In genomic region chr10:35942052-35942451, GRCh38 we compare ENCODE assay signal across 20 cellular contexts.
A peak's percentile ranks its signal among the peaks of the same experiment; 100 is the strongest.
DNase-seq lines count a peak whose midpoint lies in the region; ATAC-seq, FAIRE-seq and TF ChIP-seq lines count a peak whose summit lies in the region.
"Had no signal": no experiment of that assay in that cellular context is flagged by ENCODE, and none has a peak within 500 bp of the region (broad histone marks: within the 10 kb centered on the region; RNA-seq: fewer than 3 reads in every experiment).

No MANE protein-coding gene starts in this region.

- TF ChIP-seq CTCF in bronchial epithelial cell (IDR thresholded peaks at IDR 0.05; ENCODE audit: insufficient read depth, low read length, severe bottlenecking) (no peak), GM13977 (IDR thresholded peaks at IDR 0.05; ENCODE audit: extremely low read depth, insufficient read depth, missing control alignments) (no peak)

- no peak overlapping the region for H3K4me3 Mint-ChIP-seq in activated CD8-positive, alpha-beta memory T cell treated with anti-CD3 and anti-CD28 coated beads, Interleukin-2, amount 10 ng/mL, durations not matched to agents 7 days and 5 days

- H3K36me3 ChIP-seq in bronchial epithelial cell (ENCODE audit: control insufficient read depth, insufficient read depth, low read length): no peaks in the 10 kb centered on the region

- DNase-seq in NCI-H748 (lab: John Stamatoyannopoulos, UW; ENCODE audit: unreplicated experiment) (peak; percentile 1), NCI-H748 treated with DMSO at 0.1 percent for 48 hours (lab: John Stamatoyannopoulos, UW) (no peak), DMS 273 treated with DMSO at 0.1 percent for 48 hours (lab: John Stamatoyannopoulos, UW) (peak; percentile 19), bronchial epithelial cell (ENCODE audit: low read depth) (no peak), kidney tubule cell (ENCODE audit: low spot score) (peak; percentile 34), GM13977 (ENCODE audit: low spot score) (no peak)
- DNase-seq in activated CD8-positive, alpha-beta memory T cell treated with anti-CD3 and anti-CD28 coated beads, Interleukin-2, amount 10 ng/mL, durations not matched to agents 7 days and 5 days: no peak
- DNase-seq: 8988T, EL, KBM-7, NCI-H1105, NCI-H187, NCI-H2107, NCI-H2227 treated with DMSO at 0.1 percent for 48 hours, NCI-H526, SHP77 treated with DMSO at 0.1 percent for 48 hours, SK-N-SH had no signal

- no peak for ATAC-seq in activated CD8-positive, alpha-beta memory T cell treated with anti-CD3 and anti-CD28 coated beads, Interleukin-2, amount 10 ng/mL, durations not matched to agents 7 days and 5 days
- no peak for ATAC-seq in GM19328 (IDR thresholded peaks at IDR 0.05; ENCODE audit: unreplicated experiment)
- ATAC-seq: HepG2 had no signal

- H3K9me3 Mint-ChIP-seq in activated CD8-positive, alpha-beta memory T cell treated with anti-CD3 and anti-CD28 coated beads, Interleukin-2, amount 10 ng/mL, durations not matched to agents 7 days and 5 days (ENCODE audit: low read depth): peaks cover 10% of the 10 kb centered on the region

- no peak overlapping the region for H3K4me3 ChIP-seq in bronchial epithelial cell (ENCODE audit: low read depth, low read length)

- CTCF ChIA-PET in activated CD8-positive, alpha-beta memory T cell treated with anti-CD3 and anti-CD28 coated beads, Interleukin-2, amount 10 ng/mL, durations not matched to agents 7 days and 5 days (lab: Charles Lee): no interaction called here

- H3K36me3 Mint-ChIP-seq in activated CD8-positive, alpha-beta memory T cell treated with anti-CD3 and anti-CD28 coated beads, Interleukin-2, amount 10 ng/mL, durations not matched to agents 7 days and 5 days: no peaks in the 10 kb centered on the region

- H3K27me3 ChIP-seq in bronchial epithelial cell (ENCODE audit: control insufficient read depth, insufficient read depth, low read length): no peaks in the 10 kb centered on the region

- in situ Hi-C loops in GM13977 (cut with MboI; ENCODE audit: low pct_unique_long_range_greater_than_20kb, low sequenced_read_pairs, unreplicated experiment): no loop called here

- H3K27me3 Mint-ChIP-seq in activated CD8-positive, alpha-beta memory T cell treated with anti-CD3 and anti-CD28 coated beads, Interleukin-2, amount 10 ng/mL, durations not matched to agents 7 days and 5 days: no peaks in the 10 kb centered on the region

- no peaks in the 10 kb centered on the region for H3K4me1 Mint-ChIP-seq in activated CD8-positive, alpha-beta memory T cell treated with anti-CD3 and anti-CD28 coated beads, Interleukin-2, amount 10 ng/mL, durations not matched to agents 7 days and 5 days

- H3K27ac Mint-ChIP-seq in activated CD8-positive, alpha-beta memory T cell treated with anti-CD3 and anti-CD28 coated beads, Interleukin-2, amount 10 ng/mL, durations not matched to agents 7 days and 5 days: no peak overlapping the region

- FAIRE-seq in bronchial epithelial cell (lab: Jason Lieb, UNC): peak; percentile 32
- FAIRE-seq: GM12891, HepG2 had no signal

Comparison
In these comparisons a context has a peak if more than half of its experiments do, and no peak if none do; other contexts are left out.
1. DNase-seq: peak in NCI-H748 (single experiment), DMS 273 treated with DMSO at 0.1 percent for 48 hours (single experiment) and kidney tubule cell (single experiment); none in NCI-H748 treated with DMSO at 0.1 percent for 48 hours (single experiment), bronchial epithelial cell (single experiment), activated CD8-positive, alpha-beta memory T cell treated with anti-CD3 and anti-CD28 coated beads, Interleukin-2, amount 10 ng/mL, durations not matched to agents 7 days and 5 days (single experiment) and GM13977 (single experiment).